ENCODE assay signal across 27 cellular contexts in the genomic region with DNA sequence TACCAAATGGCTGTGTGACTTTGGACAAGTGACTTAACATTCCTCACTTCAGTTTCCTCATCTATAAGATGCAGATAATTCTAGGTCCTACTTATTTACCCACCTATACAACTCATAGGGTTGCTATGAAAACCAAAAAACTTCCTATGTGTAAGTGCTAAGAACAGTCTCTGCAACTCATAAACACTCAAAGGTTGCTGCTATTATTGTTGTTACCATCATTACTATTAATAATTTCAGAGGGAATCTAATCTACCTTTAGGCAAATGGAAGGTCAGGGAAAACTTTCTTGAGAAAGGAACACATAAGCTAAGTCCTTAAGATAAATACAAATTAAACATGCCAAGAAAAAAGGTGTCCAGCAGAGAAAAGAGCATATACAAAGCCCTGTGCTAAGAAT.
"Had no signal": no experiment of that assay in that cellular context is flagged by ENCODE, and none has a peak within 500 bp of the region (broad histone marks: within the 10 kb centered on the region; RNA-seq: fewer than 3 reads in every experiment).

No MANE protein-coding gene starts in this region.

- FAIRE-seq: colon, endothelial cell of umbilical vein, islet of Langerhans, small intestine, urothelium cell line had no signal

- H3K4me3 ChIP-seq: esophagus muscularis mucosa, gastroesophageal sphincter, mucosa of descending colon, right lobe of liver, suprapubic skin, transverse colon had no signal

- H3K27ac Mint-ChIP-seq: activated naive CD4-positive, alpha-beta T cell treated with anti-CD3 and anti-CD28 coated beads, Interleukin-2, amount 10 ng/mL, durations not matched to agents 7 days and 5 days; activated naive CD8-positive, alpha-beta T cell treated with anti-CD3 and anti-CD28 coated beads, Interleukin-2, amount 50 U/mL, for 24 hours; stimulated activated naive CD8-positive, alpha-beta T cell treated with anti-CD3 and anti-CD28 coated beads, Interleukin-15, amount 100 ng/mL, for 72 hours had no signal

- DNase-seq: activated CD4-positive, alpha-beta T cell treated with anti-CD3 and anti-CD28 coated beads for 1 hour; activated effector memory CD4-positive, alpha-beta T cell treated with Interleukin-2 at 50 U/mL for 16 hours; activated naive CD4-positive, alpha-beta T cell treated with anti-CD3 and anti-CD28 coated beads, Interleukin-2, amount 10 ng/mL, durations not matched to agents 7 days and 5 days; activated naive CD8-positive, alpha-beta T cell treated with anti-CD3 and anti-CD28 coated beads, Interleukin-2, amount 50 U/mL, for 24 hours; activated T-cell treated with anti-CD3 and anti-CD28 coated beads, Interleukin-2, amount 50 U/mL, for 4 hours; anterior cingulate cortex; effector memory CD8-positive, alpha-beta T cell; head of caudate nucleus; left cardiac atrium; mesenchymal stem cell; mucosa of descending colon; occipital lobe; right lobe of liver; small intestine; stimulated activated CD4-positive, alpha-beta T cell treated with anti-CD3 and anti-CD28 coated beads, Interleukin-2, amount 100 ng/mL, for 24 hours; stimulated activated naive CD8-positive, alpha-beta T cell treated with anti-CD3 and anti-CD28 coated beads, Interleukin-15, amount 100 ng/mL, for 72 hours; SW 1271; transverse colon had no signal

- H3K27me3 Mint-ChIP-seq: activated naive CD4-positive, alpha-beta T cell treated with anti-CD3 and anti-CD28 coated beads, Interleukin-2, amount 10 ng/mL, durations not matched to agents 7 days and 5 days; activated naive CD8-positive, alpha-beta T cell treated with anti-CD3 and anti-CD28 coated beads, Interleukin-2, amount 50 U/mL, for 24 hours; brain; effector memory CD8-positive, alpha-beta T cell; stimulated activated naive CD8-positive, alpha-beta T cell treated with anti-CD3 and anti-CD28 coated beads, Interleukin-15, amount 100 ng/mL, for 72 hours had no signal

- H3K4me3 Mint-ChIP-seq: activated naive CD4-positive, alpha-beta T cell treated with anti-CD3 and anti-CD28 coated beads, Interleukin-2, amount 10 ng/mL, durations not matched to agents 7 days and 5 days; activated naive CD8-positive, alpha-beta T cell treated with anti-CD3 and anti-CD28 coated beads, Interleukin-2, amount 50 U/mL, for 24 hours; activated T-cell treated with anti-CD3 and anti-CD28 coated beads, Interleukin-2, amount 50 U/mL, for 4 hours; brain; stimulated activated effector memory CD8-positive, alpha-beta T cell treated with anti-CD3 and anti-CD28 coated beads, Interleukin-12 subunit alpha, Interleukin-12 subunit beta, amount 100 ng/mL, for 72 hours; stimulated activated naive CD8-positive, alpha-beta T cell treated with anti-CD3 and anti-CD28 coated beads, Interleukin-15, amount 100 ng/mL, for 72 hours had no signal

- H3K27me3 ChIP-seq: esophagus muscularis mucosa, gastroesophageal sphincter, right lobe of liver, suprapubic skin, transverse colon had no signal

- H3K36me3 ChIP-seq: esophagus muscularis mucosa, gastroesophageal sphincter, right lobe of liver, suprapubic skin, transverse colon had no signal

- H3K36me3 Mint-ChIP-seq: stimulated activated effector memory CD8-positive, alpha-beta T cell treated with anti-CD3 and anti-CD28 coated beads, Interleukin-12 subunit alpha, Interleukin-12 subunit beta, amount 100 ng/mL, for 72 hours had no signal

- H3K9me3 ChIP-seq: esophagus muscularis mucosa, gastroesophageal sphincter, mucosa of descending colon, right lobe of liver, suprapubic skin, transverse colon had no signal

- ATAC-seq: activated naive CD8-positive, alpha-beta T cell treated with anti-CD3 and anti-CD28 coated beads, Interleukin-2, amount 50 U/mL, for 24 hours; activated T-cell treated with anti-CD3 and anti-CD28 coated beads, Interleukin-2, amount 50 U/mL, for 4 hours; effector memory CD8-positive, alpha-beta T cell; gastroesophageal sphincter; left cardiac atrium; right lobe of liver; stimulated activated effector memory CD8-positive, alpha-beta T cell treated with anti-CD3 and anti-CD28 coated beads, Interleukin-12 subunit alpha, Interleukin-12 subunit beta, amount 100 ng/mL, for 72 hours; stimulated activated naive CD8-positive, alpha-beta T cell treated with anti-CD3 and anti-CD28 coated beads, Interleukin-15, amount 100 ng/mL, for 72 hours had no signal

- H3K9me3 Mint-ChIP-seq: activated naive CD4-positive, alpha-beta T cell treated with anti-CD3 and anti-CD28 coated beads, Interleukin-2, amount 10 ng/mL, durations not matched to agents 7 days and 5 days; activated naive CD8-positive, alpha-beta T cell treated with anti-CD3 and anti-CD28 coated beads, Interleukin-2, amount 50 U/mL, for 24 hours; activated T-cell treated with anti-CD3 and anti-CD28 coated beads, Interleukin-2, amount 50 U/mL, for 4 hours; brain; effector memory CD8-positive, alpha-beta T cell; stimulated activated effector memory CD8-positive, alpha-beta T cell treated with anti-CD3 and anti-CD28 coated beads, Interleukin-12 subunit alpha, Interleukin-12 subunit beta, amount 100 ng/mL, for 72 hours; stimulated activated naive CD8-positive, alpha-beta T cell treated with anti-CD3 and anti-CD28 coated beads, Interleukin-15, amount 100 ng/mL, for 72 hours had no signal

- H3K27ac ChIP-seq: gastroesophageal sphincter, right lobe of liver, suprapubic skin, transverse colon had no signal
